1 cellular context compared by ENCODE assay signal in the genomic region with DNA sequence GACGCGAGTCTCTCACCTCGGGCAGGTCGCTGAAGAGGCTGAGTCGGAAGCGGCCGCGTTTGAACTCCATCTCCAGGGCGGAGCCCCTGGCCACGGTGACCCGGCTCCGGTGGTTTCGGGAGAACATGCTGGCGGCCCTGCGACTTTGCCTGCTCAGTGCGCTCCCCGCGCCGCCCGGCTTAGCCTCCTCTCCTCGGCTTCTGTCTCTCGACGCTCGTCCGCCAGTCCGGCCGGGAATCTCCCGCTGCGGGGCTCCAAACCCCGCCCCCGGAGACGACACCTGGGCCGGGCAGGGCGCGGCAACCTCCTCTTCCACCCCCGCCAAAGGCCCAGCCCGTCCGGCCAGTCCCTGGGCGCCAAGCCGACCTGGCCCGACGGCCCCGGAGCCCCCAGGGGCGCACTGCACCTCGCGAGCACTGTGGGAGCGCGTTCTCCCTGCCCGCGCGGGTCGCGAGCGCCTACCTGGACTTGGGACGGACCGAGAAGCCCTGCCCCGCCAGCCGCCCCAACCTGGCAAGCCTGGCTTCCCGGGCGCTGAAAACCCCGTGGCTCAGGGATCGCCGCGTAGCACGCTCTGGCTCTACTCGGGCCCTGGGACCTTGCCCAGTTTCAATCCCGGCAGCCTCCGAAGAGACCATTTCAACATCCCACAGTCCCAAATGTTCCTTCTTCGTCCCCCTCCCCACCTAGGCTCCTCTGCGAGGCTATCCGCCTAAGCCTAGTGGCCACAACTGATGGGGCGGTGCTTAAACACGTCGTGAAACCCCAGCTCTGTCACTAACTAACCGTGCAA.
TF ChIP-seq lines count a peak whose summit lies in the region.

A gene with protein sequence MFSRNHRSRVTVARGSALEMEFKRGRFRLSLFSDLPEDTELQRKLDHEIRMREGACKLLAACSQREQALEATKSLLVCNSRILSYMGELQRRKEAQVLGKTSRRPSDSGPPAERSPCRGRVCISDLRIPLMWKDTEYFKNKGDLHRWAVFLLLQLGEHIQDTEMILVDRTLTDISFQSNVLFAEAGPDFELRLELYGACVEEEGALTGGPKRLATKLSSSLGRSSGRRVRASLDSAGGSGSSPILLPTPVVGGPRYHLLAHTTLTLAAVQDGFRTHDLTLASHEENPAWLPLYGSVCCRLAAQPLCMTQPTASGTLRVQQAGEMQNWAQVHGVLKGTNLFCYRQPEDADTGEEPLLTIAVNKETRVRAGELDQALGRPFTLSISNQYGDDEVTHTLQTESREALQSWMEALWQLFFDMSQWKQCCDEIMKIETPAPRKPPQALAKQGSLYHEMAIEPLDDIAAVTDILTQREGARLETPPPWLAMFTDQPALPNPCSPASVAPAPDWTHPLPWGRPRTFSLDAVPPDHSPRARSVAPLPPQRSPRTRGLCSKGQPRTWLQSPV (minus strand): TSS at position 248 of the 793 bp plus-strand sequence. CDS start 121 bp downstream, at position 127.

TF ChIP-seq in IMR-90, 13 proteins besides CTCF, POLR2A, EP300 and RAD21:
- TF ChIP-seq, protein P1, sequence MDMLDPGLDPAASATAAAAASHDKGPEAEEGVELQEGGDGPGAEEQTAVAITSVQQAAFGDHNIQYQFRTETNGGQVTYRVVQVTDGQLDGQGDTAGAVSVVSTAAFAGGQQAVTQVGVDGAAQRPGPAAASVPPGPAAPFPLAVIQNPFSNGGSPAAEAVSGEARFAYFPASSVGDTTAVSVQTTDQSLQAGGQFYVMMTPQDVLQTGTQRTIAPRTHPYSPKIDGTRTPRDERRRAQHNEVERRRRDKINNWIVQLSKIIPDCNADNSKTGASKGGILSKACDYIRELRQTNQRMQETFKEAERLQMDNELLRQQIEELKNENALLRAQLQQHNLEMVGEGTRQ (IDR thresholded peaks at IDR 0.05; ENCODE audit: low read depth, low read length), result no peak
- TF ChIP-seq MAZ (IDR thresholded peaks at IDR 0.05; ENCODE audit: borderline replicate concordance, low read depth, low read length) (no peak), SMC3 (IDR thresholded peaks at IDR 0.05; ENCODE audit: low read depth, low read length) (no peak), MAFK (IDR thresholded peaks at IDR 0.05; ENCODE audit: low read depth, low read length) (no peak)
